ENCODE assay signal across 18 cellular contexts in the genomic region with DNA sequence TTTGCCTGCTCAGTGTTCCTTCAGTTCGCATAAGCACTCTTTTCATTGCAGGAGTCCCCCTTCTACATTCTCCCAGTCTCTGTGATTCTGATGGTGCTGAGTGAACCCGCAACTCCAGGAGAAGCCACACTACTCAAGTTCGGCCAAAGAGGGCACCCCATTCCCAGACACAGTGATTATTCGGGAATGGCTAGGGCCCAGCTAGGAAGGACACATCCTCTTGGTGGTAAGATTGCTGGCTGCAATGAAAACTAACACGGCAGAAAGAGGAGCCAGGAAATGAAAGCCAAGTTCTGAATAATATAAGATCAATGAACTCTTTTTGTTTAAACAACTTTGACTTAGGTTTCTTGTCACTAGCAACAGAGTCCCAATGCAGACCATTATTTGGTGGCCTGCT. TPM values are rescaled to one million over a fixed set of nuclear protein-coding genes. Genes with fewer than 3 reads are reported as not detected.
DNase-seq lines count a peak whose midpoint lies in the region; ATAC-seq and TF ChIP-seq lines count a peak whose summit lies in the region.
"Had no signal": no experiment of that assay in that cellular context is flagged by ENCODE, and none has a peak within 500 bp of the region (broad histone marks: within the 10 kb centered on the region; RNA-seq: fewer than 3 reads in every experiment).

No MANE protein-coding gene starts in this region.

- H3K36me3 ChIP-seq in DOHH2 (ENCODE audit: control insufficient read depth, low read length) (peaks cover 21% of the 10 kb centered on the region), H7 (replicated peaks; ENCODE audit: control insufficient read depth, insufficient read depth, low read length) (no peaks in the 10 kb centered on the region; the same call in 1 of the 2 replicates), PC-9 (ENCODE audit: low read depth) (no peaks in the 10 kb centered on the region), A673 (ENCODE audit: insufficient read depth, low read length, poor library complexity, severe bottlenecking) (no peaks in the 10 kb centered on the region)

- intact Hi-C loops in PC-9 (cut with micrococcal nuclease; ENCODE audit: unreplicated experiment), result no loop called here
- intact Hi-C loops in A673 (cut with micrococcal nuclease; ENCODE audit: unreplicated experiment), result loop anchor here (5.0 to 10.0 kb wide), 2 partner anchors 94 to 481 kb away; no protein-coding TSS in a partner anchor

- H3F3A ChIP-seq in DOHH2 (ENCODE audit: control insufficient read depth, insufficient read depth) (peaks cover 15% of the 10 kb centered on the region), PC-9 (ENCODE audit: insufficient read depth, low read depth) (no peaks in the 10 kb centered on the region; the same call in 1 of the 2 replicates)

- no peaks in the 10 kb centered on the region for H3K9me2 ChIP-seq in DOHH2 (replicated peaks; ENCODE audit: control insufficient read depth, low read length)
- H3K9me2 ChIP-seq in PC-9 (ENCODE audit: insufficient read depth), result no peaks in the 10 kb centered on the region

- no peaks in the 10 kb centered on the region for H3K9me3 ChIP-seq in DOHH2 (ENCODE audit: control insufficient read depth, insufficient read depth, low read length)
- no peaks in the 10 kb centered on the region for H3K9me3 ChIP-seq in PC-9 (ENCODE audit: insufficient read depth, low read depth)
- H3K9me3 ChIP-seq in A673 (ENCODE audit: low read depth, low read length, poor library complexity, severe bottlenecking), result no peaks in the 10 kb centered on the region
- H3K9me3 ChIP-seq: esophagus squamous epithelium, thoracic aorta had no signal

- H3K4me3 ChIP-seq in DOHH2 (ENCODE audit: low read length) (no peak overlapping the region), H7 (ENCODE audit: insufficient read depth, low read depth, low read length) (no peak overlapping the region), PC-9 (no peak overlapping the region), A673 (ENCODE audit: low read depth, low read length, poor library complexity, severe bottlenecking) (no peak overlapping the region)
- H3K4me3 ChIP-seq: esophagus squamous epithelium, thoracic aorta had no signal

- peaks cover 56% of the 10 kb centered on the region for H3K4me1 ChIP-seq in DOHH2 (ENCODE audit: control insufficient read depth, low read length)
- H3K4me1 ChIP-seq in PC-9 (replicated peaks; ENCODE audit: insufficient read depth), result no peaks in the 10 kb centered on the region
- H3K4me1 ChIP-seq in A673 (ENCODE audit: insufficient read depth, low read length, poor library complexity, severe bottlenecking), result peaks cover 10% of the 10 kb centered on the region

- H3K4me3 Mint-ChIP-seq in WTC11, result no peak overlapping the region
- no peak overlapping the region for H3K4me3 Mint-ChIP-seq in T-cell
- H3K4me3 Mint-ChIP-seq: activated naive CD8-positive, alpha-beta T cell; central memory CD8-positive, alpha-beta T cell; naive B cell had no signal

- H4K20me1 ChIP-seq in DOHH2 (ENCODE audit: control insufficient read depth, insufficient read depth, low read depth, low read length) (no peaks in the 10 kb centered on the region), PC-9 (ENCODE audit: insufficient read depth) (no peaks in the 10 kb centered on the region)

- POLR2A ChIA-PET in WTC11 (lab: Charles Lee), result interaction anchor here (1.1 kb wide), 1 partner anchor 15 kb away, joined by 3 read pairs; a partner anchor contains a TSS
- POLR2A ChIA-PET in PC-9 (lab: Charles Lee; ENCODE audit: unreplicated experiment), result no interaction called here
- POLR2A ChIA-PET in T-cell (lab: Charles Lee), result no interaction called here
- POLR2A ChIA-PET in A673 (lab: Charles Lee; ENCODE audit: low non-redundant PET), result interaction anchor here (0.6 kb wide), 1 partner anchor 463 kb away, joined by 3 read pairs; no protein-coding TSS in a partner anchor

- peak; percentile 75 for DNase-seq in H7
- peak; percentile 65 for DNase-seq in WTC11 (ENCODE audit: low spot score)
- peak; percentile 28 for DNase-seq in left kidney (ENCODE audit: low read depth, low spot score)
- DNase-seq in PC-9, result no peak
- DNase-seq in T-cell, result no peak
- no peak for DNase-seq in A673 (ENCODE audit: low spot score)
- DNase-seq: activated CD4-positive, alpha-beta T cell treated with anti-CD3 and anti-CD28 coated beads, Interleukin-2, amount 50 U/mL, for 1 hour; esophagus squamous epithelium; kidney; naive B cell; NCI-H1694 had no signal

- H3K36me3 Mint-ChIP-seq in WTC11 (no peaks in the 10 kb centered on the region; the same call in 1 of the 2 replicates), T-cell (peaks cover 2% of the 10 kb centered on the region)

- TF ChIP-seq CTCF in DOHH2 (IDR thresholded peaks at IDR 0.05; ENCODE audit: low read depth, low read length, poor library complexity, severe bottlenecking) (no peak), WTC11 (IDR thresholded peaks at IDR 0.05) (no peak), PC-9 (conservative IDR thresholded peaks at IDR 0.05) (no peak), A673 (conservative IDR thresholded peaks at IDR 0.05; ENCODE audit: low read depth, low read length) (no peak)

- ATAC-seq in WTC11, result peak; percentile 86
- ATAC-seq in T-cell (replicated peaks in 1 of 4), result no peak
- ATAC-seq in SK-N-SH treated with all-trans-retinoic acid at 6 μM for 48 hours, result no peak

- H3K27ac ChIP-seq in DOHH2 (ENCODE audit: low read depth, low read length), result no peak overlapping the region
- H3K27ac ChIP-seq in PC-9, result no peak overlapping the region
- H3K27ac ChIP-seq in A673 (ENCODE audit: low read depth, low read length, poor library complexity, severe bottlenecking), result no peak overlapping the region
- H3K27ac ChIP-seq: esophagus squamous epithelium, thoracic aorta had no signal

- BruUV-seq in PC-9 (replicated peaks; lab: Mats Ljungman, UMichigan) (no TSS peak), A673 (replicated peaks; lab: Mats Ljungman, UMichigan) (no TSS peak)

- H3K4me1 Mint-ChIP-seq in WTC11, result peaks cover 14% of the 10 kb centered on the region
- peaks cover 7 to 22% (median 10%) of the 10 kb centered on the region in 3 donors for H3K4me1 Mint-ChIP-seq in T-cell
- H3K4me1 Mint-ChIP-seq: central memory CD8-positive, alpha-beta T cell had no signal

- no peaks in the 10 kb centered on the region for H3K9me3 Mint-ChIP-seq in WTC11
- H3K9me3 Mint-ChIP-seq in T-cell, result no peaks in the 10 kb centered on the region
- H3K9me3 Mint-ChIP-seq: central memory CD8-positive, alpha-beta T cell; IgD-negative memory B cell; naive B cell; T-helper 1 cell treated with Interleukin-12 subunit alpha and Interleukin-12 subunit beta and Interleukin-4 antibody, amounts not matched to agents 30 μg/mL and 1 μg/mL, for 36 hours had no signal

- H3K27me3 Mint-ChIP-seq in WTC11 (ENCODE audit: low read depth) (no peaks in the 10 kb centered on the region), T-cell (no peaks in the 10 kb centered on the region)
- H3K27me3 Mint-ChIP-seq: activated naive CD8-positive, alpha-beta T cell; central memory CD8-positive, alpha-beta T cell; IgD-negative memory B cell had no signal

- CTCF ChIA-PET in WTC11 (lab: Charles Lee), result interaction anchor here (0.6 to 4.0 kb wide), 9 partner anchors 12 to 178 kb away, joined by 3 to 73 read pairs (median 6); a partner anchor contains a TSS
- CTCF ChIA-PET in PC-9 (lab: Charles Lee), result no interaction called here
- CTCF ChIA-PET in T-cell (lab: Charles Lee), result interaction anchor here in 1 of 2 donors (1.1 kb wide), 1 partner anchor 20 kb away, joined by 3 read pairs; a partner anchor contains a TSS
- CTCF ChIA-PET in A673 (lab: Charles Lee), result no interaction called here

- H3K27me3 ChIP-seq in DOHH2 (ENCODE audit: control insufficient read depth, low read length) (no peaks in the 10 kb centered on the region; the same call in 1 of the 2 replicates), H7 (ENCODE audit: control insufficient read depth, insufficient read depth, low read length) (no peaks in the 10 kb centered on the region; the same call in 1 of the 2 replicates), PC-9 (ENCODE audit: insufficient read depth, low read depth) (no peaks in the 10 kb centered on the region), A673 (replicated peaks; ENCODE audit: insufficient read depth, low read depth, low read length, poor library complexity) (no peaks in the 10 kb centered on the region)
- H3K27me3 ChIP-seq: esophagus squamous epithelium had no signal

- H3K79me2 ChIP-seq in DOHH2 (ENCODE audit: control insufficient read depth, low read length), result no peaks in the 10 kb centered on the region
- no peaks in the 10 kb centered on the region for H3K79me2 ChIP-seq in PC-9 (ENCODE audit: low read depth)

- H3K27ac Mint-ChIP-seq in WTC11 (0 out of 2 replicates have a peak overlapping the region, but pooled peaks have one; percentile 20), T-cell (no peak overlapping the region)
- H3K27ac Mint-ChIP-seq: activated naive CD8-positive, alpha-beta T cell; IgD-negative memory B cell; naive B cell; T-helper 1 cell treated with Interleukin-12 subunit alpha and Interleukin-12 subunit beta and Interleukin-4 antibody, amounts not matched to agents 30 μg/mL and 1 μg/mL, for 36 hours had no signal

- no peak overlapping the region for H2AFZ ChIP-seq in PC-9

- peak overlapping the region; percentile 82 for H3K4me2 ChIP-seq in DOHH2 (ENCODE audit: low read length)
- no peak overlapping the region for H3K4me2 ChIP-seq in PC-9

TF ChIP-seq in SK-N-SH treated with all-trans-retinoic acid at 6 μM for 48 hours, 23 proteins besides CTCF, POLR2A, EP300 and RAD21:
- TF ChIP-seq ZFP3 (CRISPR knock-in tag; IDR thresholded peaks at IDR 0.05), result no peak

RNA-seq across cellular contexts. Expression of a gene that starts 14.9 kb away (rescaled TPM):
- total RNA-seq in H7 (2014; rRNA removed; shearing (Covaris generic)), result 20.1 and 20.7 TPM in 2 replicates
- total RNA-seq in WTC11 (2021), result 21.0 to 24.7 TPM (median 21.7 TPM) in 3 replicates
- total RNA-seq in PC-9 (2021), result 31.6 and 34.6 TPM in 2 replicates
- total RNA-seq in T-cell, result 10 to 100 TPM in 3 of 5 donors, 1 to 10 TPM in 2; 9.1 to 13.0 (median 10.9) TPM
- total RNA-seq in A673 (2021), result 7.7 and 8.1 TPM in 2 replicates

RNA-seq across cellular contexts. Expression of a gene that starts 20.3 kb away (rescaled TPM):
- total RNA-seq in H7 (2014; rRNA removed; shearing (Covaris generic)), result 0.33 and 0.83 TPM in 2 replicates
- 1.0 to 1.8 TPM (median 1.8 TPM) in 3 replicates for total RNA-seq in WTC11 (2021)
- not detected in 2 replicates for total RNA-seq in PC-9 (2021)
- 100 to 1,000 TPM; 324 to 414 (median 385) TPM for total RNA-seq in T-cell
- 0.59 and 1.4 TPM in 2 replicates for total RNA-seq in A673 (2021)

Comparison
In these comparisons a context has a peak if more than half of its experiments do, and no peak if none do; other contexts are left out.
1. DNase-seq: peak in H7 (single experiment), WTC11 (single experiment) and left kidney (single experiment); none in PC-9 (0 of 2), T-cell (0 of 34) and A673 (single experiment).
2. RNA of a gene that starts 20.3 kb away (total RNA-seq): 324 to 414 TPM in T-cell; 1.0 to 1.8 TPM in WTC11, 0.59 to 1.4 TPM in A673, 0.33 to 0.83 TPM in H7 and not detected in PC-9; every median in the first group is over 100 times any median in the second.
3. POLR2A ChIA-PET loops: an anchor here in WTC11 (1.1 kb wide) and A673 (0.6 kb wide); none called in PC-9 and T-cell.